23 cellular contexts compared by ENCODE assay signal in the genomic region with DNA sequence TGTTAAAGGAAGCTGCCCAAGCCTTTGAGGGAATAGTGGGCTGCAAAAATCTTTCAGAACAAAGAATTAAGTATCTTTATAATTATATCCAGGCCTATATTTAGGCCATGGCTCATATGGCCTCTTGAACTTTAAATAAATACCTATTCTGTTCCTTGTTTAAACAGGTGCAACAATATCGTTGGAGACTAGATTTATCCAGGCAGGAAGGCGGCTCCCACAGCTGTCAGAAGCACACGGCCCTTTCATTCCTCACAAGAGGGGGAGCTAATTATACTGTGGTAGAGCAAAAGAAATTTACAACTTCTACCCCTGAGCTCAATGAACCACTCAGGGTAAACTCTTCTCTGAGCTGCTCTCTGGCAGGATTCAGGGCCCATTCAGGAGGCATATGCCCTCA. TPM values are rescaled to one million over a fixed set of nuclear protein-coding genes. Genes with fewer than 3 reads are reported as not detected.
A peak's percentile ranks its signal among the peaks of the same experiment; 100 is the strongest.
DNase-seq lines count a peak whose midpoint lies in the region; FAIRE-seq and TF ChIP-seq lines count a peak whose summit lies in the region.
"Had no signal": no experiment of that assay in that cellular context is flagged by ENCODE, and none has a peak within 500 bp of the region (broad histone marks: within the 10 kb centered on the region; RNA-seq: fewer than 3 reads in every experiment).

No MANE protein-coding gene starts in this region.

- no peak overlapping the region for H3K9ac ChIP-seq in H1 (replicated peaks in 1 of 4; ENCODE audit: extremely low read depth in 1 of 4, low read depth in 3 of 4, low read length in 3 of 4)

- peaks cover 4% of the 10 kb centered on the region; the same call in 1 of the 2 replicates for H3K23me2 ChIP-seq in H1 (ENCODE audit: low read depth, low read length)

- H2BK120ac ChIP-seq in H1 (replicated peaks; ENCODE audit: low read depth, low read length): no peak overlapping the region

- TF ChIP-seq CTCF in H1 (IDR thresholded peaks at IDR 0.05; ENCODE audit: control extremely low read depth in 1 of 3, insufficient read depth in 1 of 3, low read depth in 1 of 3, low read length in 3 of 3) (no peak), testis (IDR thresholded peaks at IDR 0.05) (no peak), HFFc6 (IDR thresholded peaks at IDR 0.05) (no peak)

- TF ChIP-seq EP300 in H1 (IDR thresholded peaks at IDR 0.05; ENCODE audit: borderline replicate concordance in 1 of 2, low read depth in 2 of 2, low read length in 2 of 2): no peak

- H3K4me3 ChIP-seq in H1 (ENCODE audit: extremely low read depth in 1 of 4, insufficient read depth in 2 of 4, low read depth in 3 of 4, low read length in 4 of 4) (no peak overlapping the region), testis (no peak overlapping the region)
- H3K4me3 ChIP-seq: breast epithelium, dorsolateral prefrontal cortex, gastroesophageal sphincter, left ventricle myocardium inferior, Peyer's patch had no signal

- TF ChIP-seq RAD21 in H1 (IDR thresholded peaks at IDR 0.05 in 1 of 2, conservative IDR thresholded peaks at IDR 0.05 in 1 of 2; ENCODE audit: low read depth in 2 of 2, low read length in 2 of 2): no peak

- peaks cover 18% of the 10 kb centered on the region; the same call in 1 of the 2 replicates for H3K36me3 Mint-ChIP-seq in HFFc6 (ENCODE audit: low read depth)
- H3K36me3 Mint-ChIP-seq: activated naive CD8-positive, alpha-beta T cell had no signal

- no peak overlapping the region for H2BK20ac ChIP-seq in H1 (ENCODE audit: low read length)

- no peaks in the 10 kb centered on the region for H3K36me3 ChIP-seq in H1 (ENCODE audit: control insufficient read depth in 2 of 4, insufficient read depth in 4 of 4, low read length in 3 of 4)
- H3K36me3 ChIP-seq in testis (ENCODE audit: low read depth, missing control alignments): no peaks in the 10 kb centered on the region
- H3K36me3 ChIP-seq: breast epithelium, gastroesophageal sphincter, left ventricle myocardium inferior, Peyer's patch had no signal

- TF ChIP-seq POLR2A in H1 (IDR thresholded peaks at IDR 0.05; ENCODE audit: control extremely low read depth in 1 of 2, low read depth in 2 of 2, low read length in 2 of 2): no peak
- TF ChIP-seq POLR2A in testis (IDR thresholded peaks at IDR 0.05): no peak

- no peak overlapping the region for H3K27ac Mint-ChIP-seq in HFFc6
- H3K27ac Mint-ChIP-seq: activated naive CD8-positive, alpha-beta T cell had no signal

- no peak overlapping the region for H2BK5ac ChIP-seq in H1 (ENCODE audit: low read depth, low read length)

- no peak overlapping the region for H3K56ac ChIP-seq in H1 (replicated peaks; ENCODE audit: insufficient read length, low read depth, low read length)

- H3K79me2 ChIP-seq in H1 (ENCODE audit: control insufficient read depth in 1 of 2, insufficient read depth in 2 of 2, low read length in 2 of 2): no peaks in the 10 kb centered on the region

- 97% methylated on average over 3 of the region's 3 CpGs; no CpG with 5 or more reads in 1 of the 2 experiments for WGBS in H1 (ENCODE audit: extremely low coverage in 1 of 2, insufficient coverage in 1 of 2, insufficient read length in 1 of 2, insufficient replicate concordance in 2 of 2, low coverage in 1 of 2, low lambda C conversion rate in 2 of 2, missing lambda C conversion rate in 1 of 2), 2 experiments
- WGBS in testis, 2 donors: 53% methylated on average over 3 of the region's 3 CpGs

- no peak overlapping the region for H3K4me2 ChIP-seq in H1 (ENCODE audit: insufficient read depth in 1 of 2, low read depth in 2 of 2, low read length in 2 of 2)

- H3K23ac ChIP-seq in H1 (ENCODE audit: insufficient read length): no peak overlapping the region

- H3K27ac ChIP-seq in H1 (ENCODE audit: low read depth, low read length) (no peak overlapping the region), testis (no peak overlapping the region)
- H3K27ac ChIP-seq: breast epithelium, dorsolateral prefrontal cortex, gastroesophageal sphincter, left ventricle myocardium inferior, Peyer's patch had no signal

- CTCF ChIA-PET in H1 (lab: Charles Lee; ENCODE audit: partially characterized antibody): interaction anchor here (0.6 to 4.8 kb wide), 7 partner anchors 10 to 243 kb away, joined by 3 to 68 read pairs (median 4); no protein-coding TSS in a partner anchor

- H3K4ac ChIP-seq in H1 (replicated peaks; ENCODE audit: insufficient read length, low read depth, low read length): no peak overlapping the region

- H3K14ac ChIP-seq in H1 (ENCODE audit: insufficient read length): no peak overlapping the region

- peaks cover 34% of the 10 kb centered on the region for H3K27me3 Mint-ChIP-seq in HFFc6 (ENCODE audit: insufficient read depth)

- H3K9me3 ChIP-seq in H1 (ENCODE audit: insufficient read depth in 2 of 2, low read depth in 1 of 2, low read length in 1 of 2) (no peaks in the 10 kb centered on the region), testis (no peaks in the 10 kb centered on the region)

- no peak overlapping the region for H2AFZ ChIP-seq in H1 (ENCODE audit: low read length)

- no peak overlapping the region for H2BK15ac ChIP-seq in H1 (ENCODE audit: low read length)

- peaks cover 0 to 3% of the 10 kb centered on the region in 2 experiments for H4K20me1 ChIP-seq in H1 (replicated peaks in 1 of 2; ENCODE audit: control insufficient read depth in 1 of 2, insufficient read depth in 2 of 2, low read length in 2 of 2)

- H3K27me3 ChIP-seq in H1 (replicated peaks in 1 of 4; ENCODE audit: control insufficient read depth in 3 of 4, extremely low read depth in 1 of 4, insufficient read depth in 3 of 4, low read length in 3 of 4) (peaks cover 0 to 8% (median 5%) of the 10 kb centered on the region in 4 experiments; a peak in 3 of 7 replicates), testis (no peaks in the 10 kb centered on the region)
- H3K27me3 ChIP-seq: Peyer's patch had no signal

- peaks cover 13% of the 10 kb centered on the region for H3K9me3 Mint-ChIP-seq in HFFc6

- FAIRE-seq in H1 (lab: Jason Lieb, UNC): no peak
- FAIRE-seq: TTC549 had no signal

- H2AK5ac ChIP-seq in H1 (ENCODE audit: low read depth, low read length): no peak overlapping the region; the same call in 1 of the 2 replicates

- H4K91ac ChIP-seq in H1 (replicated peaks; ENCODE audit: insufficient read length, low read length): no peak overlapping the region

- intact Hi-C loops in testis (cut with DNase I; ENCODE audit: low total_unique reads): no loop called here

- no peak overlapping the region for H2BK12ac ChIP-seq in H1 (ENCODE audit: low read depth, low read length)

- DNase-seq in DMS153 treated with DMSO at 0.1 percent for 48 hours (lab: John Stamatoyannopoulos, UW; ENCODE audit: unreplicated experiment): peak; percentile 63
- DNase-seq in NCI-H1436 treated with DMSO at 0.1 percent for 48 hours (lab: John Stamatoyannopoulos, UW): peak; percentile 84
- DNase-seq in NCI-H2227 treated with DMSO at 0.1 percent for 48 hours (lab: John Stamatoyannopoulos, UW): peak; percentile 56
- DNase-seq in H1 (ENCODE audit: low read depth in 1 of 2, low spot score in 2 of 2): no peak
- no peak for DNase-seq in activated naive CD4-positive, alpha-beta T cell (lab: John Stamatoyannopoulos, UW)
- DNase-seq in HT-29 (ENCODE audit: low spot score): no peak
- DNase-seq in testis: no peak
- no peak for DNase-seq in HFFc6
- DNase-seq: ACHN; activated T-cell treated with anti-CD3 and anti-CD28 coated beads, Interleukin-2, amount 50 U/mL, for 4 hours; dorsolateral prefrontal cortex; EL; erythroblast; left ventricle myocardium inferior; Peyer's patch; stimulated activated CD4-positive, alpha-beta T cell treated with anti-CD3 and anti-CD28 coated beads, Interleukin-2, amount 100 ng/mL, for 48 hours had no signal

- H3K18ac ChIP-seq in H1 (ENCODE audit: extremely low read depth, low read length): no peak overlapping the region

- H4K8ac ChIP-seq in H1 (ENCODE audit: extremely low read depth, insufficient read depth, low read length): 0 out of 2 replicates have a peak overlapping the region, but pooled peaks have one; percentile 5

- no peak overlapping the region for H4K5ac ChIP-seq in H1 (ENCODE audit: insufficient read length, low read depth, low read length)

- H3K4me3 Mint-ChIP-seq in HFFc6: no peak overlapping the region
- H3K4me3 Mint-ChIP-seq: activated naive CD8-positive, alpha-beta T cell; activated T-cell treated with anti-CD3 and anti-CD28 coated beads, Interleukin-2, amount 50 U/mL, for 4 hours had no signal

- H3K79me1 ChIP-seq in H1 (ENCODE audit: low read depth, low read length): no peaks in the 10 kb centered on the region

- peaks cover 0 to 4% (median 2%) of the 10 kb centered on the region in 4 experiments; a peak in 3 of 7 replicates for H3K4me1 ChIP-seq in H1 (replicated peaks in 1 of 4; ENCODE audit: control insufficient read depth in 3 of 4, insufficient read depth in 4 of 4, low read length in 3 of 4)
- H3K4me1 ChIP-seq in testis: peaks cover 8% of the 10 kb centered on the region
- H3K4me1 ChIP-seq: breast epithelium had no signal

- POLR2A ChIA-PET in H1 (lab: Charles Lee; ENCODE audit: partially characterized antibody): interaction anchor here (1.6 kb wide), 1 partner anchor 15 kb away, joined by 5 read pairs; no protein-coding TSS in a partner anchor

- H3K4me1 Mint-ChIP-seq in HFFc6 (ENCODE audit: low read depth): peaks cover 9% of the 10 kb centered on the region; the same call in 1 of the 2 replicates

TF ChIP-seq in H1, 55 proteins besides CTCF, POLR2A, EP300 and RAD21 (continues in another document):
- TF ChIP-seq BRCA1 (IDR thresholded peaks at IDR 0.05; ENCODE audit: low read depth, low read length) (no peak), USF2 (IDR thresholded peaks at IDR 0.05; ENCODE audit: low read length) (no peak)

RNA-seq across cellular contexts. Expression of gene TMEM174, which starts 31.3 kb away (rescaled TPM):
- not detected in 2 replicates for total RNA-seq in H1 (2021; fragmentation: NEBNext Ultra II Directional; extraction: Animal tissue kit (Norgen Biotek cat#: 25700))
- polyA plus RNA-seq in H1 (2011; rRNA removed) (not detected in 2 replicates), testis (ENCODE audit: insufficient read depth, low read depth, low replicate concordance) (not detected)
- not detected for polyA plus RNA-seq in H1 (2011; cell fraction: cytosol; rRNA removed)
- polyA plus RNA-seq in H1 (2011; cell fraction: nucleus; rRNA removed): not detected
- polyA plus RNA-seq in H1 (2012, experiment 1 of 2): not detected in 4 replicates
- not detected for polyA plus RNA-seq in H1 (2012, experiment 2 of 2)
- polyA plus RNA-seq in H1 (2013, experiment 1 of 2): not detected
- polyA plus RNA-seq in H1 (2013, experiment 2 of 2): not detected
- polyA minus RNA-seq in H1 (2011; rRNA and poly(A)+ RNA removed): not detected in 2 replicates
- not detected for polyA minus RNA-seq in H1 (2011; cell fraction: cytosol; rRNA and poly(A)+ RNA removed)
- polyA minus RNA-seq in H1 (2011; cell fraction: nucleus; rRNA and poly(A)+ RNA removed): not detected
- not detected in 2 replicates for total RNA-seq in HT-29 (2014; rRNA removed; shearing (Covaris generic))
- total RNA-seq in testis: not detected
- total RNA-seq in HFFc6 (2021; fragmentation: NEBNext Ultra II Directional; extraction: Animal tissue kit (Norgen Biotek cat#: 25700)): not detected
- total RNA-seq: activated T-cell treated with anti-CD3 and anti-CD28 coated beads, Interleukin-2, amount 50 U/mL, for 4 hours; breast epithelium; dorsolateral prefrontal cortex; gastroesophageal sphincter; left ventricle myocardium inferior; mucosa of gallbladder; osteoblast; Peyer's patch; subcutaneous adipose tissue had no signal

Comparison
In these comparisons a context has a peak if more than half of its experiments do, and no peak if none do; other contexts are left out.
1. DNase-seq: peak in DMS153 treated with DMSO at 0.1 percent for 48 hours (single experiment), NCI-H1436 treated with DMSO at 0.1 percent for 48 hours (single experiment) and NCI-H2227 treated with DMSO at 0.1 percent for 48 hours (single experiment); none in H1 (0 of 2), activated naive CD4-positive, alpha-beta T cell (0 of 4), HT-29 (single experiment), testis (single experiment) and HFFc6 (single experiment).